Comparison of ENCODE assay signal across 17 cellular contexts in the genomic region with DNA sequence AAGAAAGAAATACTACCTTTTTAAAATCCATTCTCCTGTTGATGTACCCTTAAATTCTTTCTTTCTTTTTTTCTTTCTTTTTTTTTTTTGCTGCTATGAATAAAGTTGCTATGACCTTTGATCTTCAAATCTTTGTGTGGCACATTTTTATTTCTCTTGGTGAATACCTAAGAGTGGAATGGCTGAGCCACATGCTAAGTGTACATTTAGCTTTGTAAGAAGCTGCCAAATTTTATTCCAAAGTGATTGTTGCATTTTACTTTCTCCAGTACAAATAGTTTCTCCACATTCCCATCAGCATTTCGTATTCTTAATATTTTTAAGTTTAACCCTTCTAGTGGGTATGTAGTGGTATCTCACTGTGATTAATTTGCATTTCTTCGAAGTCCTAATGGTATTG.
"Had no signal": no experiment of that assay in that cellular context is flagged by ENCODE, and none has a peak within 500 bp of the region (broad histone marks: within the 10 kb centered on the region; RNA-seq: fewer than 3 reads in every experiment).

No MANE protein-coding gene starts in this region.

- H3K36me3 ChIP-seq: breast epithelium, suprapubic skin, transverse colon, vagina had no signal

- H3K27ac ChIP-seq: breast epithelium, suprapubic skin, transverse colon, vagina had no signal

- H3K4me3 ChIP-seq: breast epithelium, lung, suprapubic skin, transverse colon, vagina had no signal

- ATAC-seq: activated CD8-positive, alpha-beta memory T cell treated with anti-CD3 and anti-CD28 coated beads, Interleukin-2, amount 10 ng/mL, durations not matched to agents 7 days and 5 days; esophagus mucosa; left lobe of liver; natural killer cell treated with Interleukin-12 subunit alpha and Interleukin-12 subunit beta and Interleukin-15 and Interleukin-18, amount 100 ng/mL, for 72 hours; stimulated activated naive CD8-positive, alpha-beta T cell treated with anti-CD3 and anti-CD28 coated beads, Interleukin-15, amount 100 ng/mL, for 72 hours had no signal

- DNase-seq: activated B cell treated with CpG ODN at 0.5 μM for 24 hours; activated CD4-positive, alpha-beta memory T cell treated with anti-CD3 and anti-CD28 coated beads, Interleukin-2, amount 10 ng/mL, durations not matched to agents 7 days and 5 days; activated CD4-positive, alpha-beta T cell treated with anti-CD3 and anti-CD28 coated beads for 48 hours; activated CD8-positive, alpha-beta memory T cell treated with anti-CD3 and anti-CD28 coated beads, Interleukin-2, amount 10 ng/mL, durations not matched to agents 7 days and 5 days; activated naive CD8-positive, alpha-beta T cell treated with anti-CD3 and anti-CD28 coated beads, Interleukin-2, amount 10 ng/mL, durations not matched to agents 7 days and 5 days; effector CD4-positive, alpha-beta T cell; hypothalamus; kidney; stimulated activated naive CD8-positive, alpha-beta T cell treated with anti-CD3 and anti-CD28 coated beads, Interleukin-15, amount 100 ng/mL, for 72 hours; transverse colon had no signal

- H3K4me1 ChIP-seq: breast epithelium, vagina had no signal

- H3K27me3 ChIP-seq: breast epithelium, suprapubic skin, transverse colon, vagina had no signal

- H3K9me3 ChIP-seq: breast epithelium, suprapubic skin, transverse colon, vagina had no signal
